8 cellular contexts compared by ENCODE assay signal in the genomic region with DNA sequence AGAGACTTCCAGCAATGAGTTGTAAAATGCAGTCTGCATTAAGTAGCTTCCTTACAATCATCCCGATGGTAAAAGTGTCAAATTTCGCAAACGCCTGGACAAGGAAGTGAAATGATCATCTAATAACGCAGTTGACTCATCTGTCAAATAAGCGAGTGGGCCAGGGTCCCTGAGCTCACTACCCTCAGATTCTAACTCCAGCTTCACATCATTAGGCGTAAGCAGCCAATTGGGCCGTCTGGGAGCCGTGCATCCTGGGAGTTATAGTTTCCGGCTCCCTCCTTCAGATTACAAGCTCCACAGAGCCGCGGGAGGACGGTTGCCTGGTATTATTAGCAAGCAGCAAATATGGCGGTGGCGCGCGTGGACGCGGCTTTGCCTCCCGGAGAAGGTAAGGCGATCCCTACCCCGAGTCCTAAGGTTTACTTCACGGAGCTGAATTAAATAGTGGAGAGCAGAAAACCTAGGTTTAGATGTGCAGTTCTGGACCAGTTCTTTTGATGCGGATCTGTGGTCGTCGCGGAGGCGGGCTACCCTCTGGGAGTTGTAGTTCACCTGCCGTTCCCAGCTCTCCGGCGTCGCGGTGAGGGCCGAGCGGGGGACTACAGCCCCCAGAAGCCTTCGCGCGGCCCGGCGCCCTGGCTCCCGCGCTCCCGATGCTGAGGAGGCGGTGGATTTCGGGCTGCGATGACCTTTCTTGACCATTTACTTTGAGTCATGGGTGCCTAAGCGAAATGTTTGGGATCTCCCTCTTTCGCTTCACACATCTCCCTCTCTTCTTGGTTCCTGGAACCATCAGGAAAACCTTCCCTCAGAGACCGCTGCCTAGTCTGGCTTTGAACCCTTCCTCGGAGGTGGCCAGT. TPM values are rescaled to one million over a fixed set of nuclear protein-coding genes. Genes with fewer than 3 reads are reported as not detected.
DNase-seq lines count a peak whose midpoint lies in the region; ATAC-seq and TF ChIP-seq lines count a peak whose summit lies in the region.

A gene with protein sequence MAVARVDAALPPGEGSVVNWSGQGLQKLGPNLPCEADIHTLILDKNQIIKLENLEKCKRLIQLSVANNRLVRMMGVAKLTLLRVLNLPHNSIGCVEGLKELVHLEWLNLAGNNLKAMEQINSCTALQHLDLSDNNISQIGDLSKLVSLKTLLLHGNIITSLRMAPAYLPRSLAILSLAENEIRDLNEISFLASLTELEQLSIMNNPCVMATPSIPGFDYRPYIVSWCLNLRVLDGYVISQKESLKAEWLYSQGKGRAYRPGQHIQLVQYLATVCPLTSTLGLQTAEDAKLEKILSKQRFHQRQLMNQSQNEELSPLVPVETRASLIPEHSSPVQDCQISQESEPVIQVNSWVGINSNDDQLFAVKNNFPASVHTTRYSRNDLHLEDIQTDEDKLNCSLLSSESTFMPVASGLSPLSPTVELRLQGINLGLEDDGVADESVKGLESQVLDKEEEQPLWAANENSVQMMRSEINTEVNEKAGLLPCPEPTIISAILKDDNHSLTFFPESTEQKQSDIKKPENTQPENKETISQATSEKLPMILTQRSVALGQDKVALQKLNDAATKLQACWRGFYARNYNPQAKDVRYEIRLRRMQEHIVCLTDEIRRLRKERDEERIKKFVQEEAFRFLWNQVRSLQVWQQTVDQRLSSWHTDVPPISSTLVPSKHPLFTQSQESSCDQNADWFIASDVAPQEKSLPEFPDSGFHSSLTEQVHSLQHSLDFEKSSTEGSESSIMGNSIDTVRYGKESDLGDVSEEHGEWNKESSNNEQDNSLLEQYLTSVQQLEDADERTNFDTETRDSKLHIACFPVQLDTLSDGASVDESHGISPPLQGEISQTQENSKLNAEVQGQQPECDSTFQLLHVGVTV (plus strand): TSS at position 286 of the 863 bp plus-strand sequence. CDS start 63 bp downstream, at position 349.

- intact Hi-C loops in Right ventricle myocardium inferior (cut with DNase I) = no loop called here
- intact Hi-C loops in ovary (cut with DNase I) = no loop called here
- intact Hi-C loops in tibial artery (cut with DNase I; ENCODE audit: low total_unique reads) = loop anchor here (5.0 kb wide), 1 partner anchor 53 kb away; the partner anchor contains the start of gene NXPE3

- TF ChIP-seq POLR2A in ovary (IDR thresholded peaks at IDR 0.05) = no peak

- no peaks in the 10 kb centered on the region for H3K9me3 Mint-ChIP-seq in activated naive CD8-positive, alpha-beta T cell (ENCODE audit: low read depth)

- H3K36me3 Mint-ChIP-seq in activated naive CD8-positive, alpha-beta T cell = peaks cover 6% of the 10 kb centered on the region

- H3K27me3 Mint-ChIP-seq in activated naive CD8-positive, alpha-beta T cell = no peaks in the 10 kb centered on the region

- H3K27ac Mint-ChIP-seq in activated naive CD8-positive, alpha-beta T cell = peak within 1 kb of the TSS; percentile 97

- H3K27ac ChIP-seq in ovary (peak within 1 kb of the TSS; percentile 30 to 65), tibial artery (peak within 1 kb of the TSS; percentile 71 to 82)

- H3K9me3 ChIP-seq in ovary = no peaks in the 10 kb centered on the region
- no peaks in the 10 kb centered on the region for H3K9me3 ChIP-seq in tibial artery

- H3K4me1 ChIP-seq in ovary (ENCODE audit: insufficient read depth) = no peaks in the 10 kb centered on the region
- peaks cover 0 to 22% (median 0%) of the 10 kb centered on the region in 4 donors for H3K4me1 ChIP-seq in tibial artery

- peaks cover 45% of the 10 kb centered on the region for H3K4me1 Mint-ChIP-seq in activated naive CD8-positive, alpha-beta T cell (ENCODE audit: low read depth)

- no peaks in the 10 kb centered on the region for H3K27me3 ChIP-seq in ovary
- no peaks in the 10 kb centered on the region for H3K27me3 ChIP-seq in tibial artery

- CTCF ChIA-PET in GM10248 (lab: Yijun Ruan, JAX) = interaction anchor here (0.8 to 1.8 kb wide), 8 partner anchors 8 to 151 kb away, joined by 3 to 8 read pairs (median 3); partner anchors contain the start of gene PCNP

- ATAC-seq in HG02623 (IDR thresholded peaks at IDR 0.05; ENCODE audit: unreplicated experiment) = peak; percentile 89
- peak; percentile 100 for ATAC-seq in Right ventricle myocardium inferior

- POLR2A ChIA-PET in GM10248 (lab: Yijun Ruan, JAX) = interaction anchor here (0.5 to 1.4 kb wide), 7 partner anchors 15 to 129 kb away, joined by 3 to 7 read pairs (median 3); partner anchors contain the start of genes NFKBIZ, NXPE3 and RPL24

- 0 to 1% (median 0%) methylated on average over 39 to 49 of the region's 49 CpGs for WGBS in ovary, 3 donors

- TF ChIP-seq CTCF in GM10248 (IDR thresholded peaks at IDR 0.05; ENCODE audit: control extremely low read depth, extremely low read depth, low read depth, missing control alignments) = no peak
- no peak for TF ChIP-seq CTCF in ovary (IDR thresholded peaks at IDR 0.05)
- TF ChIP-seq CTCF in tibial artery (IDR thresholded peaks at IDR 0.05) = no peak

- DNase-seq in GM10248 (ENCODE audit: extremely low spot score) = peak; percentile 86
- DNase-seq in NCI-H1105 (lab: John Stamatoyannopoulos, UW) = peak; percentile 91
- peak; percentile 92 for DNase-seq in SKM-1 treated with dmso at 0.1 percent for 144 hours (lab: John Stamatoyannopoulos, UW; ENCODE audit: unreplicated experiment)
- DNase-seq in Right ventricle myocardium inferior (ENCODE audit: missing footprints) = peak; percentile 96
- DNase-seq in ovary = peak; percentile 83 to 90 (median 86)
- DNase-seq in tibial artery = peak; percentile 95

- H3K36me3 ChIP-seq in ovary = no peaks in the 10 kb centered on the region
- H3K36me3 ChIP-seq in tibial artery = peaks cover 8 to 15% (median 14%) of the 10 kb centered on the region in 3 donors

- H3K4me3 ChIP-seq in ovary (peak within 1 kb of the TSS; percentile 74), tibial artery (peak within 1 kb of the TSS; percentile 67 to 82)

- peak within 1 kb of the TSS; percentile 97 for H3K4me3 Mint-ChIP-seq in activated naive CD8-positive, alpha-beta T cell

- no peak for TF ChIP-seq EP300 in ovary (IDR thresholded peaks at IDR 0.05)

RNA-seq across cellular contexts. Expression of the gene that starts here (rescaled TPM):
- total RNA-seq in Right ventricle myocardium inferior (7.3 TPM), ovary (10 to 100 TPM in 1 of 7 donors, 1 to 10 TPM in 6; 7.5 to 11.1 (median 8.3) TPM)
- 1 to 10 TPM; 2.4 to 3.9 TPM for polyA plus RNA-seq in ovary

Comparison
In these comparisons a context has a peak if more than half of its experiments do, and no peak if none do; other contexts are left out.
1. Peak in every context shown above with its lines: DNase-seq, ATAC-seq, H3K4me3 ChIP-seq and H3K27ac ChIP-seq.